ENCODE assay signal across 36 cellular contexts in genomic region chr5:109297900-109298299, GRCh38.
"Had no signal": no experiment of that assay in that cellular context is flagged by ENCODE, and none has a peak within 500 bp of the region (broad histone marks: within the 10 kb centered on the region; RNA-seq: fewer than 3 reads in every experiment).

No MANE protein-coding gene starts in this region.

- H3K4me1 Mint-ChIP-seq: activated naive CD4-positive, alpha-beta T cell treated with anti-CD3 and anti-CD28 coated beads, Interleukin-2, amount 10 ng/mL, durations not matched to agents 7 days and 5 days; activated naive CD8-positive, alpha-beta T cell treated with anti-CD3 and anti-CD28 coated beads, Interleukin-2, amount 50 U/mL, for 24 hours; T-cell had no signal

- FAIRE-seq: bronchial epithelial cell, RCC 7860 had no signal

- H3K27ac Mint-ChIP-seq: activated CD8-positive, alpha-beta T cell treated with anti-CD3 and anti-CD28 coated beads, Interleukin-2, amount 10 ng/mL, durations not matched to agents 7 days and 5 days; activated naive CD4-positive, alpha-beta T cell treated with anti-CD3 and anti-CD28 coated beads, Interleukin-2, amount 10 ng/mL, durations not matched to agents 7 days and 5 days; activated naive CD8-positive, alpha-beta T cell; activated naive CD8-positive, alpha-beta T cell treated with anti-CD3 and anti-CD28 coated beads, Interleukin-2, amount 50 U/mL, for 24 hours; brain; T-cell had no signal

- H3K27ac ChIP-seq: PC-9, RWPE1, WERI-Rb-1 had no signal

- H2AFZ ChIP-seq: PC-9 had no signal

- DNase-seq: activated CD4-positive, alpha-beta T cell treated with anti-CD3 and anti-CD28 coated beads for 1 hour; activated CD4-positive, alpha-beta T cell treated with anti-CD3 and anti-CD28 coated beads for 48 hours; activated CD4-positive, alpha-beta T cell treated with anti-CD3 and anti-CD28 coated beads, Interleukin-2, amount 50 U/mL, for 48 hours; activated CD4-positive, CD25-positive, alpha-beta regulatory T cell; activated CD8-positive, alpha-beta memory T cell treated with anti-CD3 and anti-CD28 coated beads, Interleukin-2, amount 50 U/mL, for 4 hours; activated CD8-positive, alpha-beta T cell treated with anti-CD3 and anti-CD28 coated beads, Interleukin-2, amount 10 ng/mL, durations not matched to agents 7 days and 5 days; activated effector memory CD4-positive, alpha-beta T cell treated with Interleukin-2 at 50 U/mL for 16 hours; activated naive CD4-positive, alpha-beta T cell treated with anti-CD3 and anti-CD28 coated beads, Interleukin-2, amount 10 ng/mL, durations not matched to agents 7 days and 5 days; activated naive CD8-positive, alpha-beta T cell treated with anti-CD3 and anti-CD28 coated beads, Interleukin-2, amount 50 U/mL, for 24 hours; activated T-cell treated with anti-CD3 and anti-CD28 coated beads, Interleukin-2, amount 50 U/mL, for 48 hours; anterior cingulate cortex; caudate nucleus; cerebellar nuclear complex; Kasumi-1; MG63; NCI-H1048; NCI-H1105 treated with DMSO at 0.1 percent for 48 hours; NCI-H1436; NCI-H1694; NCI-H1930; NCI-H2081 treated with DMSO at 0.1 percent for 48 hours; NCI-H345; NCI-H524 treated with DMSO at 0.1 percent for 48 hours; PC-9; SIG-M5; T-cell; T-helper 2 cell; T-helper 9 cell; WERI-Rb-1 had no signal

- H3K4me3 Mint-ChIP-seq: activated CD8-positive, alpha-beta T cell treated with anti-CD3 and anti-CD28 coated beads, Interleukin-2, amount 10 ng/mL, durations not matched to agents 7 days and 5 days; activated naive CD4-positive, alpha-beta T cell treated with anti-CD3 and anti-CD28 coated beads, Interleukin-2, amount 10 ng/mL, durations not matched to agents 7 days and 5 days; activated naive CD8-positive, alpha-beta T cell; activated naive CD8-positive, alpha-beta T cell treated with anti-CD3 and anti-CD28 coated beads, Interleukin-2, amount 50 U/mL, for 24 hours; brain; T-cell had no signal

- H3K27me3 Mint-ChIP-seq: activated naive CD4-positive, alpha-beta T cell treated with anti-CD3 and anti-CD28 coated beads, Interleukin-2, amount 10 ng/mL, durations not matched to agents 7 days and 5 days; activated naive CD8-positive, alpha-beta T cell; activated naive CD8-positive, alpha-beta T cell treated with anti-CD3 and anti-CD28 coated beads, Interleukin-2, amount 50 U/mL, for 24 hours; brain; T-cell had no signal

- ATAC-seq: activated CD8-positive, alpha-beta T cell treated with anti-CD3 and anti-CD28 coated beads, Interleukin-2, amount 10 ng/mL, durations not matched to agents 7 days and 5 days; activated naive CD8-positive, alpha-beta T cell treated with anti-CD3 and anti-CD28 coated beads, Interleukin-2, amount 50 U/mL, for 24 hours; Right ventricle myocardium inferior; SK-N-SH treated with all-trans-retinoic acid at 6 μM for 48 hours; T-cell had no signal

- H3K36me3 Mint-ChIP-seq: activated naive CD4-positive, alpha-beta T cell treated with anti-CD3 and anti-CD28 coated beads, Interleukin-2, amount 10 ng/mL, durations not matched to agents 7 days and 5 days; brain had no signal

- H3K4me2 ChIP-seq: PC-9 had no signal

- H3K36me3 ChIP-seq: MG63, WERI-Rb-1 had no signal

- H3K27me3 ChIP-seq: MG63 had no signal

- H3K4me3 ChIP-seq: MG63, PC-9 had no signal
